ENCODE assay signal across 1 cellular context in the genomic region with DNA sequence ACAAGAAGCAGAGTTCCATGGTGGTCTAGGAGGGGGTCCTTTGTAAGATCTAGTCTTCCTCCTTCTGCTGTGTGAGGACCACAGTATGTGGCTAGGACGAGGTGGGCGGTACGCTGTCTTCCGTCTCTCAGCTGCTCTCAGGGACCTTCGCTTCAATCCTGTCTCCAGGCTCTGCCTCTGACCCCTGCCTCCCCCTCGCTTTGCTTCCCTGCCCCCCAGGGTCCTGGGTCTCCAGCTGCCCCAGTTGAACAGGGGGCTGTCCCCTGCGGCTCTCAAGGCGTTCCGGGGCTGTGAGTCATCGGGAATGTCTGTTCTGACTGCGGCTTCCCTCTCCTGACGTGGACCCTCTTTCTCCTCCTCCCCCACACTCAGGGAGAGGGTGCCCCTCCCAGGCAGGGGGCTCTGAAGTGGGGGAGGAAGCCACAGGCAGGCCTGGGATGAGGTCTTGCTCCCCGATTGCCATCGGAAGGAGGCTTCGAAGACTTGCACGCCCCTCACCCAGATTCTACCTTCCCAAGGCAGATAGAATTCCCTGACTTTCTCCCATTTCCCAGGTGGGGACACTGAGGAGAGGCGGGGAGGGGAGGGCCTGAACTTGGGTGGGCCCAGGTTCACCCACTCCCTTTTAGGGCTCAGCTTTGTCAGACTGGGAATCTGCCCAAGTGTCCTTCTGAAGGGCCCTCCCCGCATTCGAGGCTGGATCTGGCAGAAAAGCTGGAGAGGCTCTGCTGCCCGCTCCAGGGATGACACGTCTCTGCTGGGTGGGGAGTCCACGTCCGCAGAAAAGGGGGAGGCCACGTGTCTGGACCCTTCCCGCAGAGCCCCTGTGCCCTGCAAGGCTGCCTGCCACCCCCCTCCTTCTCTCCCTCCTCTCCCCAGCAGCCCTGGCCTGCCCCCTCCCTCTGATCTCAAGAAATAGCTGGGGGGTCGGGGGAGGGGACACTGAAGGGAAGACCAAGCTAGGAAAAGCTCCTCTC.
TF ChIP-seq lines count a peak whose summit lies in the region.

No MANE protein-coding gene starts in this region.

TF ChIP-seq in HepG2, 621 proteins besides CTCF, POLR2A, EP300 and RAD21 (continued from another document and continues in another):
- TF ChIP-seq MZF1 (CRISPR knock-in tag; IDR thresholded peaks at IDR 0.05; ENCODE audit: borderline replicate concordance), result no peak
- 0 out of 2 replicates have a peak, but pooled peaks have one; percentile 48 for TF ChIP-seq ZBTB7B (CRISPR knock-in tag; IDR thresholded peaks at IDR 0.05)
- TF ChIP-seq, protein P1, sequence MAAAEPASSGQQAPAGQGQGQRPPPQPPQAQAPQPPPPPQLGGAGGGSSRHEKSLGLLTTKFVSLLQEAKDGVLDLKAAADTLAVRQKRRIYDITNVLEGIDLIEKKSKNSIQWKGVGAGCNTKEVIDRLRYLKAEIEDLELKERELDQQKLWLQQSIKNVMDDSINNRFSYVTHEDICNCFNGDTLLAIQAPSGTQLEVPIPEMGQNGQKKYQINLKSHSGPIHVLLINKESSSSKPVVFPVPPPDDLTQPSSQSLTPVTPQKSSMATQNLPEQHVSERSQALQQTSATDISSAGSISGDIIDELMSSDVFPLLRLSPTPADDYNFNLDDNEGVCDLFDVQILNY (CRISPR knock-in tag; conservative IDR thresholded peaks at IDR 0.05), result no peak
- TF ChIP-seq, protein P2, sequence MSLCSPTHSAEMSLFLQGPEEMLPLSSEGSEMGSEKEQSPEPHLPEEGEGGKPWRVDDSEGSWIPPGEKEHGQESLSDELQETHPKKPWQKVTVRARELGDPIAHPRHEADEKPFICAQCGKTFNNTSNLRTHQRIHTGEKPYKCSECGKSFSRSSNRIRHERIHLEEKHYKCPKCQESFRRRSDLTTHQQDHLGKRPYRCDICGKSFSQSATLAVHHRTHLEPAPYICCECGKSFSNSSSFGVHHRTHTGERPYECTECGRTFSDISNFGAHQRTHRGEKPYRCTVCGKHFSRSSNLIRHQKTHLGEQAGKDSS (CRISPR knock-in tag; IDR thresholded peaks at IDR 0.05; ENCODE audit: borderline replicate concordance, low read depth), result 0 out of 2 replicates have a peak, but pooled peaks have one; percentile 31
- TF ChIP-seq, protein P3, sequence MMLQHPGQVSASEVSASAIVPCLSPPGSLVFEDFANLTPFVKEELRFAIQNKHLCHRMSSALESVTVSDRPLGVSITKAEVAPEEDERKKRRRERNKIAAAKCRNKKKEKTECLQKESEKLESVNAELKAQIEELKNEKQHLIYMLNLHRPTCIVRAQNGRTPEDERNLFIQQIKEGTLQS (CRISPR knock-in tag; IDR thresholded peaks at IDR 0.05), result peak; percentile 70; the same call in 1 of the 2 replicates
- TF ChIP-seq FOSL2 (CRISPR knock-in tag; IDR thresholded peaks at IDR 0.05), result peak; percentile 93
- TF ChIP-seq ATF7 (IDR thresholded peaks at IDR 0.05), result no peak
- 0 out of 2 replicates have a peak, but pooled peaks have one; percentile 29 for TF ChIP-seq ATF7 (CRISPR knock-in tag; IDR thresholded peaks at IDR 0.05)
- TF ChIP-seq JUND (CRISPR knock-in tag; IDR thresholded peaks at IDR 0.05), result 0 out of 2 replicates have a peak, but pooled peaks have one; percentile 50
- TF ChIP-seq MBNL3 (CRISPR knock-in tag; conservative IDR thresholded peaks at IDR 0.05), result no peak
- TF ChIP-seq MEIS1 (CRISPR knock-in tag; IDR thresholded peaks at IDR 0.05; ENCODE audit: borderline replicate concordance), result peak; percentile 71; the same call in 1 of the 2 replicates
- 0 out of 2 replicates have a peak, but pooled peaks have one; percentile 3 for TF ChIP-seq EZH2 (conservative IDR thresholded peaks at IDR 0.05; ENCODE audit: low read depth, low read length)
- no peak for TF ChIP-seq KLF12 (CRISPR knock-in tag; IDR thresholded peaks at IDR 0.05; ENCODE audit: borderline replicate concordance)
- TF ChIP-seq, protein P4, sequence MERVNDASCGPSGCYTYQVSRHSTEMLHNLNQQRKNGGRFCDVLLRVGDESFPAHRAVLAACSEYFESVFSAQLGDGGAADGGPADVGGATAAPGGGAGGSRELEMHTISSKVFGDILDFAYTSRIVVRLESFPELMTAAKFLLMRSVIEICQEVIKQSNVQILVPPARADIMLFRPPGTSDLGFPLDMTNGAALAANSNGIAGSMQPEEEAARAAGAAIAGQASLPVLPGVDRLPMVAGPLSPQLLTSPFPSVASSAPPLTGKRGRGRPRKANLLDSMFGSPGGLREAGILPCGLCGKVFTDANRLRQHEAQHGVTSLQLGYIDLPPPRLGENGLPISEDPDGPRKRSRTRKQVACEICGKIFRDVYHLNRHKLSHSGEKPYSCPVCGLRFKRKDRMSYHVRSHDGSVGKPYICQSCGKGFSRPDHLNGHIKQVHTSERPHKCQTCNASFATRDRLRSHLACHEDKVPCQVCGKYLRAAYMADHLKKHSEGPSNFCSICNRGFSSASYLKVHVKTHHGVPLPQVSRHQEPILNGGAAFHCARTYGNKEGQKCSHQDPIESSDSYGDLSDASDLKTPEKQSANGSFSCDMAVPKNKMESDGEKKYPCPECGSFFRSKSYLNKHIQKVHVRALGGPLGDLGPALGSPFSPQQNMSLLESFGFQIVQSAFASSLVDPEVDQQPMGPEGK (CRISPR knock-in tag; IDR thresholded peaks at IDR 0.05), result peak; percentile 70
- TF ChIP-seq ZNF343 (CRISPR knock-in tag; IDR thresholded peaks at IDR 0.05), result 0 out of 2 replicates have a peak, but pooled peaks have one; percentile 76
- no peak for TF ChIP-seq LCORL (IDR thresholded peaks at IDR 0.05)
- peak; percentile 43; the same call in 1 of the 2 replicates for TF ChIP-seq LCORL (CRISPR knock-in tag; IDR thresholded peaks at IDR 0.05)
- peak; percentile 84 for TF ChIP-seq JUN (CRISPR knock-in tag; IDR thresholded peaks at IDR 0.05)
- TF ChIP-seq XBP1 (CRISPR knock-in tag; IDR thresholded peaks at IDR 0.05), result no peak
- peak; percentile 56; the same call in 1 of the 2 replicates for TF ChIP-seq HIVEP1 (CRISPR knock-in tag; IDR thresholded peaks at IDR 0.05)
- TF ChIP-seq, protein P5, sequence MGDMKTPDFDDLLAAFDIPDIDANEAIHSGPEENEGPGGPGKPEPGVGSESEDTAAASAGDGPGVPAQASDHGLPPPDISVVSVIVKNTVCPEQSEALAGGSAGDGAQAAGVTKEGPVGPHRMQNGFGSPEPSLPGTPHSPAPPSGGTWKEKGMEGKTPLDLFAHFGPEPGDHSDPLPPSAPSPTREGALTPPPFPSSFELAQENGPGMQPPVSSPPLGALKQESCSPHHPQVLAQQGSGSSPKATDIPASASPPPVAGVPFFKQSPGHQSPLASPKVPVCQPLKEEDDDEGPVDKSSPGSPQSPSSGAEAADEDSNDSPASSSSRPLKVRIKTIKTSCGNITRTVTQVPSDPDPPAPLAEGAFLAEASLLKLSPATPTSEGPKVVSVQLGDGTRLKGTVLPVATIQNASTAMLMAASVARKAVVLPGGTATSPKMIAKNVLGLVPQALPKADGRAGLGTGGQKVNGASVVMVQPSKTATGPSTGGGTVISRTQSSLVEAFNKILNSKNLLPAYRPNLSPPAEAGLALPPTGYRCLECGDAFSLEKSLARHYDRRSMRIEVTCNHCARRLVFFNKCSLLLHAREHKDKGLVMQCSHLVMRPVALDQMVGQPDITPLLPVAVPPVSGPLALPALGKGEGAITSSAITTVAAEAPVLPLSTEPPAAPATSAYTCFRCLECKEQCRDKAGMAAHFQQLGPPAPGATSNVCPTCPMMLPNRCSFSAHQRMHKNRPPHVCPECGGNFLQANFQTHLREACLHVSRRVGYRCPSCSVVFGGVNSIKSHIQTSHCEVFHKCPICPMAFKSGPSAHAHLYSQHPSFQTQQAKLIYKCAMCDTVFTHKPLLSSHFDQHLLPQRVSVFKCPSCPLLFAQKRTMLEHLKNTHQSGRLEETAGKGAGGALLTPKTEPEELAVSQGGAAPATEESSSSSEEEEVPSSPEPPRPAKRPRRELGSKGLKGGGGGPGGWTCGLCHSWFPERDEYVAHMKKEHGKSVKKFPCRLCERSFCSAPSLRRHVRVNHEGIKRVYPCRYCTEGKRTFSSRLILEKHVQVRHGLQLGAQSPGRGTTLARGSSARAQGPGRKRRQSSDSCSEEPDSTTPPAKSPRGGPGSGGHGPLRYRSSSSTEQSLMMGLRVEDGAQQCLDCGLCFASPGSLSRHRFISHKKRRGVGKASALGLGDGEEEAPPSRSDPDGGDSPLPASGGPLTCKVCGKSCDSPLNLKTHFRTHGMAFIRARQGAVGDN (CRISPR knock-in tag; IDR thresholded peaks at IDR 0.05), result peak; percentile 38; the same call in 1 of the 2 replicates
- no peak for TF ChIP-seq ATM (IDR thresholded peaks at IDR 0.05; ENCODE audit: borderline replicate concordance)
- 0 out of 2 replicates have a peak, but pooled peaks have one; percentile 53 for TF ChIP-seq ZNF556 (CRISPR knock-in tag; IDR thresholded peaks at IDR 0.05; ENCODE audit: borderline replicate concordance)
- no peak for TF ChIP-seq THYN1 (CRISPR knock-in tag; IDR thresholded peaks at IDR 0.05; ENCODE audit: borderline replicate concordance, low read depth)
- TF ChIP-seq JUNB (CRISPR knock-in tag; IDR thresholded peaks at IDR 0.05; ENCODE audit: borderline replicate concordance), result peak; percentile 87
- no peak for TF ChIP-seq MXI1 (IDR thresholded peaks at IDR 0.05; ENCODE audit: borderline replicate concordance, low read depth, low read length)
- TF ChIP-seq NR2F6 (IDR thresholded peaks at IDR 0.05), result peak; percentile 37; the same call in 1 of the 2 replicates
- no peak for TF ChIP-seq NR2F6 (CRISPR knock-in tag; IDR thresholded peaks at IDR 0.05)
- TF ChIP-seq KLF11 (CRISPR knock-in tag; IDR thresholded peaks at IDR 0.05), result no peak
- TF ChIP-seq, protein P6, sequence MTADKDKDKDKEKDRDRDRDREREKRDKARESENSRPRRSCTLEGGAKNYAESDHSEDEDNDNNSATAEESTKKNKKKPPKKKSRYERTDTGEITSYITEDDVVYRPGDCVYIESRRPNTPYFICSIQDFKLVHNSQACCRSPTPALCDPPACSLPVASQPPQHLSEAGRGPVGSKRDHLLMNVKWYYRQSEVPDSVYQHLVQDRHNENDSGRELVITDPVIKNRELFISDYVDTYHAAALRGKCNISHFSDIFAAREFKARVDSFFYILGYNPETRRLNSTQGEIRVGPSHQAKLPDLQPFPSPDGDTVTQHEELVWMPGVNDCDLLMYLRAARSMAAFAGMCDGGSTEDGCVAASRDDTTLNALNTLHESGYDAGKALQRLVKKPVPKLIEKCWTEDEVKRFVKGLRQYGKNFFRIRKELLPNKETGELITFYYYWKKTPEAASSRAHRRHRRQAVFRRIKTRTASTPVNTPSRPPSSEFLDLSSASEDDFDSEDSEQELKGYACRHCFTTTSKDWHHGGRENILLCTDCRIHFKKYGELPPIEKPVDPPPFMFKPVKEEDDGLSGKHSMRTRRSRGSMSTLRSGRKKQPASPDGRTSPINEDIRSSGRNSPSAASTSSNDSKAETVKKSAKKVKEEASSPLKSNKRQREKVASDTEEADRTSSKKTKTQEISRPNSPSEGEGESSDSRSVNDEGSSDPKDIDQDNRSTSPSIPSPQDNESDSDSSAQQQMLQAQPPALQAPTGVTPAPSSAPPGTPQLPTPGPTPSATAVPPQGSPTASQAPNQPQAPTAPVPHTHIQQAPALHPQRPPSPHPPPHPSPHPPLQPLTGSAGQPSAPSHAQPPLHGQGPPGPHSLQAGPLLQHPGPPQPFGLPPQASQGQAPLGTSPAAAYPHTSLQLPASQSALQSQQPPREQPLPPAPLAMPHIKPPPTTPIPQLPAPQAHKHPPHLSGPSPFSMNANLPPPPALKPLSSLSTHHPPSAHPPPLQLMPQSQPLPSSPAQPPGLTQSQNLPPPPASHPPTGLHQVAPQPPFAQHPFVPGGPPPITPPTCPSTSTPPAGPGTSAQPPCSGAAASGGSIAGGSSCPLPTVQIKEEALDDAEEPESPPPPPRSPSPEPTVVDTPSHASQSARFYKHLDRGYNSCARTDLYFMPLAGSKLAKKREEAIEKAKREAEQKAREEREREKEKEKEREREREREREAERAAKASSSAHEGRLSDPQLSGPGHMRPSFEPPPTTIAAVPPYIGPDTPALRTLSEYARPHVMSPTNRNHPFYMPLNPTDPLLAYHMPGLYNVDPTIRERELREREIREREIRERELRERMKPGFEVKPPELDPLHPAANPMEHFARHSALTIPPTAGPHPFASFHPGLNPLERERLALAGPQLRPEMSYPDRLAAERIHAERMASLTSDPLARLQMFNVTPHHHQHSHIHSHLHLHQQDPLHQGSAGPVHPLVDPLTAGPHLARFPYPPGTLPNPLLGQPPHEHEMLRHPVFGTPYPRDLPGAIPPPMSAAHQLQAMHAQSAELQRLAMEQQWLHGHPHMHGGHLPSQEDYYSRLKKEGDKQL (CRISPR knock-in tag; IDR thresholded peaks at IDR 0.05; ENCODE audit: low read depth), result peak; percentile 17; the same call in 1 of the 2 replicates
- TF ChIP-seq ZMYM2 (CRISPR knock-in tag; IDR thresholded peaks at IDR 0.05), result no peak
- TF ChIP-seq ZNF629 (CRISPR knock-in tag; conservative IDR thresholded peaks at IDR 0.05), result peak; percentile 82
- TF ChIP-seq, protein P7, sequence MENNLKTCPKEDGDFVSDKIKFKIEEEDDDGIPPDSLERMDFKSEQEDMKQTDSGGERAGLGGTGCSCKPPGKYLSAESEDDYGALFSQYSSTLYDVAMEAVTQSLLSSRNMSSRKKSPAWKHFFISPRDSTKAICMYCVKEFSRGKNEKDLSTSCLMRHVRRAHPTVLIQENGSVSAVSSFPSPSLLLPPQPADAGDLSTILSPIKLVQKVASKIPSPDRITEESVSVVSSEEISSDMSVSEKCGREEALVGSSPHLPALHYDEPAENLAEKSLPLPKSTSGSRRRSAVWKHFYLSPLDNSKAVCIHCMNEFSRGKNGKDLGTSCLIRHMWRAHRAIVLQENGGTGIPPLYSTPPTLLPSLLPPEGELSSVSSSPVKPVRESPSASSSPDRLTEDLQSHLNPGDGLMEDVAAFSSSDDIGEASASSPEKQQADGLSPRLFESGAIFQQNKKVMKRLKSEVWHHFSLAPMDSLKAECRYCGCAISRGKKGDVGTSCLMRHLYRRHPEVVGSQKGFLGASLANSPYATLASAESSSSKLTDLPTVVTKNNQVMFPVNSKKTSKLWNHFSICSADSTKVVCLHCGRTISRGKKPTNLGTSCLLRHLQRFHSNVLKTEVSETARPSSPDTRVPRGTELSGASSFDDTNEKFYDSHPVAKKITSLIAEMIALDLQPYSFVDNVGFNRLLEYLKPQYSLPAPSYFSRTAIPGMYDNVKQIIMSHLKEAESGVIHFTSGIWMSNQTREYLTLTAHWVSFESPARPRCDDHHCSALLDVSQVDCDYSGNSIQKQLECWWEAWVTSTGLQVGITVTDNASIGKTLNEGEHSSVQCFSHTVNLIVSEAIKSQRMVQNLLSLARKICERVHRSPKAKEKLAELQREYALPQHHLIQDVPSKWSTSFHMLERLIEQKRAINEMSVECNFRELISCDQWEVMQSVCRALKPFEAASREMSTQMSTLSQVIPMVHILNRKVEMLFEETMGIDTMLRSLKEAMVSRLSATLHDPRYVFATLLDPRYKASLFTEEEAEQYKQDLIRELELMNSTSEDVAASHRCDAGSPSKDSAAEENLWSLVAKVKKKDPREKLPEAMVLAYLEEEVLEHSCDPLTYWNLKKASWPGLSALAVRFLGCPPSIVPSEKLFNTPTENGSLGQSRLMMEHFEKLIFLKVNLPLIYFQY (CRISPR knock-in tag; IDR thresholded peaks at IDR 0.05; ENCODE audit: borderline replicate concordance), result no peak
- TF ChIP-seq ZSCAN29 (CRISPR knock-in tag; conservative IDR thresholded peaks at IDR 0.05), result 0 out of 2 replicates have a peak, but pooled peaks have one; percentile 42
